ENCODE assay signal across 15 cellular contexts in genomic region chr10:7512487-7512886, GRCh38.
DNase-seq lines count a peak whose midpoint lies in the region; ATAC-seq and TF ChIP-seq lines count a peak whose summit lies in the region.
"Had no signal": no experiment of that assay in that cellular context is flagged by ENCODE, and none has a peak within 500 bp of the region (broad histone marks: within the 10 kb centered on the region; RNA-seq: fewer than 3 reads in every experiment).

No MANE protein-coding gene starts in this region.

- DNase-seq in activated naive CD4-positive, alpha-beta T cell treated with anti-CD3 and anti-CD28 coated beads, Interleukin-2, amount 10 ng/mL, durations not matched to agents 7 days and 5 days = no peak
- no peak for DNase-seq in activated naive CD4-positive, alpha-beta T cell (lab: John Stamatoyannopoulos, UW)
- DNase-seq in osteocyte (ENCODE audit: extremely low spot score, unreplicated experiment) = peak; percentile 51
- no peak for DNase-seq in stimulated activated naive CD4-positive, alpha-beta T cell treated with Interleukin-2 at 50 U/mL for 16 hours (lab: John Stamatoyannopoulos, UW)
- DNase-seq in retina = no peak
- DNase-seq: activated B cell treated with CpG ODN at 0.5 μM for 24 hours; KG1; mammary epithelial cell; NCI-H146; NCI-H446 treated with DMSO at 0.1 percent for 48 hours; stimulated activated CD4-positive, alpha-beta T cell treated with anti-CD3 and anti-CD28 coated beads, Interleukin-4, amount 100 ng/mL, for 24 hours; upper lobe of right lung had no signal

- peaks cover 22% of the 10 kb centered on the region for H3K27me3 Mint-ChIP-seq in activated naive CD4-positive, alpha-beta T cell treated with anti-CD3 and anti-CD28 coated beads, Interleukin-2, amount 10 ng/mL, durations not matched to agents 7 days and 5 days
- no peaks in the 10 kb centered on the region for H3K27me3 Mint-ChIP-seq in activated naive CD8-positive, alpha-beta T cell
- peaks cover 17% of the 10 kb centered on the region for H3K27me3 Mint-ChIP-seq in osteocyte (ENCODE audit: unreplicated experiment)
- H3K27me3 Mint-ChIP-seq: activated B cell treated with CpG ODN at 0.5 μM for 24 hours had no signal

- CTCF ChIA-PET in activated naive CD4-positive, alpha-beta T cell treated with anti-CD3 and anti-CD28 coated beads, Interleukin-2, amount 10 ng/mL, durations not matched to agents 7 days and 5 days (lab: Charles Lee) = interaction anchor here (2.3 kb wide), 1 partner anchor 11 kb away, joined by 6 read pairs; no protein-coding TSS in a partner anchor

- no peak overlapping the region for H3K4me3 Mint-ChIP-seq in activated naive CD4-positive, alpha-beta T cell treated with anti-CD3 and anti-CD28 coated beads, Interleukin-2, amount 10 ng/mL, durations not matched to agents 7 days and 5 days
- H3K4me3 Mint-ChIP-seq in activated naive CD8-positive, alpha-beta T cell = peak overlapping the region; percentile 15
- no peak overlapping the region for H3K4me3 Mint-ChIP-seq in osteocyte (ENCODE audit: unreplicated experiment)
- H3K4me3 Mint-ChIP-seq: activated B cell treated with CpG ODN at 0.5 μM for 24 hours had no signal

- ATAC-seq in HG02981 (IDR thresholded peaks at IDR 0.05; ENCODE audit: unreplicated experiment) = peak; percentile 38
- ATAC-seq in HG03565 (IDR thresholded peaks at IDR 0.05; ENCODE audit: unreplicated experiment) = no peak
- ATAC-seq: upper lobe of right lung had no signal

- peak overlapping the region; percentile 43 for H3K27ac Mint-ChIP-seq in activated naive CD4-positive, alpha-beta T cell treated with anti-CD3 and anti-CD28 coated beads, Interleukin-2, amount 10 ng/mL, durations not matched to agents 7 days and 5 days
- no peak overlapping the region for H3K27ac Mint-ChIP-seq in activated naive CD8-positive, alpha-beta T cell
- no peak overlapping the region for H3K27ac Mint-ChIP-seq in osteocyte (ENCODE audit: unreplicated experiment)
- H3K27ac Mint-ChIP-seq: activated B cell treated with CpG ODN at 0.5 μM for 24 hours had no signal

- H3K4me1 Mint-ChIP-seq in activated naive CD4-positive, alpha-beta T cell treated with anti-CD3 and anti-CD28 coated beads, Interleukin-2, amount 10 ng/mL, durations not matched to agents 7 days and 5 days = peaks cover 39% of the 10 kb centered on the region
- H3K4me1 Mint-ChIP-seq in activated naive CD8-positive, alpha-beta T cell (ENCODE audit: low read depth) = peaks cover 40% of the 10 kb centered on the region
- no peaks in the 10 kb centered on the region for H3K4me1 Mint-ChIP-seq in osteocyte (ENCODE audit: unreplicated experiment)

- peaks cover 27% of the 10 kb centered on the region for H3K36me3 Mint-ChIP-seq in activated naive CD4-positive, alpha-beta T cell treated with anti-CD3 and anti-CD28 coated beads, Interleukin-2, amount 10 ng/mL, durations not matched to agents 7 days and 5 days
- H3K36me3 Mint-ChIP-seq in activated naive CD8-positive, alpha-beta T cell = peaks cover 5% of the 10 kb centered on the region
- H3K36me3 Mint-ChIP-seq in osteocyte (ENCODE audit: unreplicated experiment) = no peaks in the 10 kb centered on the region

- TF ChIP-seq CTCF in osteocyte (IDR thresholded peaks at IDR 0.05) = no peak

- H3K9me3 Mint-ChIP-seq in activated naive CD4-positive, alpha-beta T cell treated with anti-CD3 and anti-CD28 coated beads, Interleukin-2, amount 10 ng/mL, durations not matched to agents 7 days and 5 days = peaks cover 30% of the 10 kb centered on the region
- H3K9me3 Mint-ChIP-seq in activated naive CD8-positive, alpha-beta T cell (ENCODE audit: low read depth) = peaks cover 4% of the 10 kb centered on the region
- H3K9me3 Mint-ChIP-seq in osteocyte (ENCODE audit: unreplicated experiment) = no peaks in the 10 kb centered on the region
